8 cellular contexts compared by ENCODE assay signal in the genomic region with DNA sequence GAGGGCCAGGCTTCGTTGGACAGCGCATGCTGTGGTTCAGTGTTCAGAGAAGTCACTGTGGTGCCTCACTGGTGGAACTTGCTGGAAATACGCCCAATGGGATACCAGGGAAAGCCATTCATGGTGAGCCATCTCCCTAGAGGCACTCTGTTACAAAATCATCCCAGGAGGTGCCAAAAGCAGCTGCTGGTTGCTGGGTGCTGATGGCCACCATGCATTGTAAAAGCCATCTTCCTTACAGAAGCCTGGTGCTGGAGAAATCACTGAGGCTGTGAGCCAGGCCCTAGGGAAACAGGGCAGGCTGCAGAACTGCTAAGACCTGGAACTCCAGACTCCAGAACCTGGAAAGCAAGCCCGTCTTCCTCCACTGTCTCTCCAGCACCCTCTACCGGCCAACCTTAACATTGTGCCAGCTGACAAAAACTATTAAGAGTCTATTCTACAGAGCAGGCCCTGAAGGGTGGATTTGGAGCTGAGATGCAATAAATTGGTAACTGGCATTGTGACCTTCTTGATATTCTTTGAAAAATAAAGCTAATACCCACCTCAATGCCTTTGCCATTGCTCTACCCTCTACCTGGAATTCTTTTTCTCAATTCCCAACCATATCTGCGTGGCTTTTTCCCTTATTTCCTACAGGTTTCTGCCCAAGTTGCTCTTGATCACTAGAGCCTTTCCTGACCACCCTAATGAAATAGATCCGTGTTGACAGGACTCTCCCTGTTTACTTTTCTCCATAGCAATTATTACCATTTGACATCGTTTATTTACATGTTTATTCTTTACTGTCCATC. TPM values are rescaled to one million over a fixed set of nuclear protein-coding genes. Genes with fewer than 3 reads are reported as not detected.
A peak's percentile ranks its signal among the peaks of the same experiment; 100 is the strongest.
DNase-seq lines count a peak whose midpoint lies in the region; ATAC-seq and TF ChIP-seq lines count a peak whose summit lies in the region.

No MANE protein-coding gene starts in this region.

- H3K27ac ChIP-seq in adrenal gland = no peak overlapping the region

- H3K4me3 Mint-ChIP-seq in T-cell = no peak overlapping the region

- DNase-seq in GM10248 (ENCODE audit: extremely low spot score) (peak; percentile 62), NCI-H128 (lab: John Stamatoyannopoulos, UW; ENCODE audit: unreplicated experiment) (peak; percentile 45), T-cell (peak in 32 of 34 experiments; percentile 14 to 64 (median 49)), adrenal gland (peak; percentile 73 to 90 (median 81)), left ventricle myocardium superior (peak; percentile 55), retinal pigment epithelial cell (ENCODE audit: low read depth) (peak; percentile 22)

- H3K4me1 ChIP-seq in adrenal gland (replicated peaks in 1 of 2) = no peaks in the 10 kb centered on the region

- H3K9me3 ChIP-seq in adrenal gland (replicated peaks in 1 of 3) = no peaks in the 10 kb centered on the region

- no peaks in the 10 kb centered on the region for H3K27me3 Mint-ChIP-seq in T-cell

- H3K4me3 ChIP-seq in adrenal gland (no peak overlapping the region), retinal pigment epithelial cell (ENCODE audit: low read length) (no peak overlapping the region)

- peak in 3 of 4 experiments; percentile 26 to 66 (median 57) for ATAC-seq in T-cell (replicated peaks in 1 of 4)
- peak; percentile 74 for ATAC-seq in left ventricle myocardium superior
- ATAC-seq in HG02938 (IDR thresholded peaks at IDR 0.05; ENCODE audit: unreplicated experiment) = no peak
- no peak for ATAC-seq in GM19324 (IDR thresholded peaks at IDR 0.05; ENCODE audit: low FRiP score, unreplicated experiment)

- POLR2A ChIA-PET in GM10248 (lab: Yijun Ruan, JAX) = interaction anchor here (1.1 to 1.6 kb wide), 2 partner anchors 11 to 18 kb away, joined by 3 to 8 read pairs; a partner anchor contains a TSS
- POLR2A ChIA-PET in T-cell (lab: Charles Lee) = no interaction called here

- peaks cover 0 to 1% (median 0%) of the 10 kb centered on the region in 3 donors for H3K9me3 Mint-ChIP-seq in T-cell

- intact Hi-C loops in adrenal gland (cut with DNase I) (loop anchor here (5.0 to 10.0 kb wide), 3 partner anchors 247 to 347 kb away; a partner anchor contains a TSS), left ventricle myocardium superior (cut with micrococcal nuclease) (loop anchor here (10.0 kb wide), 2 partner anchors 247 to 487 kb away; no protein-coding TSS in a partner anchor)

- TF ChIP-seq CTCF in GM10248 (IDR thresholded peaks at IDR 0.05; ENCODE audit: control extremely low read depth, extremely low read depth, low read depth, missing control alignments) = peak; percentile 79
- TF ChIP-seq CTCF in adrenal gland (IDR thresholded peaks at IDR 0.05) = peak; percentile 67 to 91 (median 77)
- TF ChIP-seq CTCF in retinal pigment epithelial cell (conservative IDR thresholded peaks at IDR 0.05; ENCODE audit: low read depth, low read length) = peak; percentile 89

- WGBS in adrenal gland, 4 donors = 51 to 59% (median 56%) methylated on average over 8 of the region's 8 CpGs

- CTCF ChIA-PET in GM10248 (lab: Yijun Ruan, JAX) = interaction anchor here (0.7 to 4.2 kb wide), 28 partner anchors 9 to 488 kb away, joined by 3 to 29 read pairs (median 4); a partner anchor contains a TSS
- CTCF ChIA-PET in T-cell (lab: Charles Lee) = interaction anchor here (0.6 to 1.4 kb wide), 6 partner anchors 18 to 1927 kb away, joined by 3 to 6 read pairs (median 5); a partner anchor contains a TSS

- no peaks in the 10 kb centered on the region for H3K27me3 ChIP-seq in adrenal gland

- H3K27ac Mint-ChIP-seq in T-cell = no peak overlapping the region

- TF ChIP-seq POLR2A in adrenal gland (IDR thresholded peaks at IDR 0.05) = no peak

- peaks cover 6 to 13% (median 9%) of the 10 kb centered on the region in 3 donors for H3K4me1 Mint-ChIP-seq in T-cell

- H3K36me3 ChIP-seq in adrenal gland (replicated peaks in 1 of 2) = no peaks in the 10 kb centered on the region

- peaks cover 3% of the 10 kb centered on the region for H3K36me3 Mint-ChIP-seq in T-cell

RNA-seq across cellular contexts. Expression of a gene that starts 18.5 kb away (rescaled TPM):
- total RNA-seq in T-cell = 100 to 1,000 TPM; 120 to 139 (median 128) TPM
- total RNA-seq in adrenal gland = 100 to 1,000 TPM in 7 of 8 donors, 10 to 100 TPM in 1; 77.7 to 265 (median 150) TPM
- polyA plus RNA-seq in adrenal gland = 100 to 1,000 TPM in 2 of 3 donors, 10 to 100 TPM in 1; 66.2 to 192 (median 109) TPM
- total RNA-seq in left ventricle myocardium superior = 51.3 TPM

RNA-seq across cellular contexts. Expression of a gene that starts 56.6 kb away (rescaled TPM):
- total RNA-seq in T-cell = 10 to 100 TPM in 4 of 5 donors, 1 to 10 TPM in 1; 7.6 to 14.2 (median 10.9) TPM
- total RNA-seq in adrenal gland = 10 to 100 TPM in 3 of 8 donors, 1 to 10 TPM in 5; 5.8 to 13.0 (median 8.3) TPM
- 10 to 100 TPM in 1 of 3 donors, 1 to 10 TPM in 2; 8.0 to 10.9 (median 9.4) TPM for polyA plus RNA-seq in adrenal gland
- 5.8 TPM for total RNA-seq in left ventricle myocardium superior

Comparison
In these comparisons a context has a peak if more than half of its experiments do, and no peak if none do; other contexts are left out.
1. DNase-seq: peak in every context shown above with its lines; median percentile 81 in adrenal gland; 62 in GM10248; 55 in left ventricle myocardium superior; 49 in T-cell; 45 in NCI-H128; 22 in retinal pigment epithelial cell.
2. ATAC-seq: peak in T-cell (3 of 4) and left ventricle myocardium superior (single experiment); none in HG02938 (single experiment) and GM19324 (single experiment).
3. Peak in every context shown above with its lines, with median percentiles within 50 percentile points of each other: CTCF ChIP-seq.